Comparison of ENCODE assay signal across 8 cellular contexts in genomic region chr19:13169769-13170168, GRCh38. TPM values are rescaled to one million over a fixed set of nuclear protein-coding genes. Genes with fewer than 3 reads are reported as not detected.
DNase-seq lines count a peak whose midpoint lies in the region; ATAC-seq, FAIRE-seq and TF ChIP-seq lines count a peak whose summit lies in the region.

No MANE protein-coding gene starts in this region.

- no peaks in the 10 kb centered on the region for H3K9me3 Mint-ChIP-seq in CD4-positive, CD25-positive, alpha-beta regulatory T cell
- H3K9me3 Mint-ChIP-seq in naive thymus-derived CD8-positive, alpha-beta T cell, result no peaks in the 10 kb centered on the region

- no peak overlapping the region for H3K4me3 ChIP-seq in CD4-positive, CD25-positive, alpha-beta regulatory T cell (ENCODE audit: low read depth, low read length)
- no peak overlapping the region for H3K4me3 ChIP-seq in bronchial epithelial cell (ENCODE audit: low read depth, low read length)

- peaks cover 94% of the 10 kb centered on the region for H3K4me1 ChIP-seq in CD4-positive, CD25-positive, alpha-beta regulatory T cell (ENCODE audit: control insufficient read depth, insufficient read depth, low read length, poor library complexity, severe bottlenecking)

- H3K9me3 ChIP-seq in CD4-positive, CD25-positive, alpha-beta regulatory T cell (ENCODE audit: control insufficient read depth in 2 of 2, low read length in 2 of 2), result no peaks in the 10 kb centered on the region
- no peaks in the 10 kb centered on the region for H3K9me3 ChIP-seq in KOPT-K1 (ENCODE audit: insufficient read depth, low read length, poor library complexity, severe bottlenecking)

- H3K36me3 Mint-ChIP-seq in CD4-positive, CD25-positive, alpha-beta regulatory T cell, result no peaks in the 10 kb centered on the region
- H3K36me3 Mint-ChIP-seq in naive thymus-derived CD8-positive, alpha-beta T cell, result no peaks in the 10 kb centered on the region

- TF ChIP-seq CTCF in bronchial epithelial cell (IDR thresholded peaks at IDR 0.05; ENCODE audit: insufficient read depth, low read length, severe bottlenecking), result no peak

- H3K4me1 Mint-ChIP-seq in CD4-positive, CD25-positive, alpha-beta regulatory T cell, result peaks cover 12 to 91% (median 45%) of the 10 kb centered on the region in 4 donors
- H3K4me1 Mint-ChIP-seq in naive thymus-derived CD8-positive, alpha-beta T cell, result peaks cover 28 to 93% (median 85%) of the 10 kb centered on the region in 4 donors

- peak overlapping the region; percentile 71 to 95 (median 92) for H3K4me3 Mint-ChIP-seq in CD4-positive, CD25-positive, alpha-beta regulatory T cell
- H3K4me3 Mint-ChIP-seq in naive thymus-derived CD8-positive, alpha-beta T cell, result peak overlapping the region in 9 of 10 donors; percentile 74 to 95 (median 88)

- FAIRE-seq in bronchial epithelial cell (lab: Jason Lieb, UNC), result no peak

- POLR2A ChIA-PET in naive thymus-derived CD8-positive, alpha-beta T cell (lab: Charles Lee), result interaction anchor here (0.7 to 24.2 kb wide), 6 partner anchors 8 to 45 kb away, joined by 3 to 918 read pairs (median 6); partner anchors contain the start of genes IER2 and STX10

- peak overlapping the region; percentile 91 for H3K27ac ChIP-seq in CD4-positive, CD25-positive, alpha-beta regulatory T cell (ENCODE audit: insufficient read depth, low read length, poor library complexity, severe bottlenecking)
- H3K27ac ChIP-seq in KOPT-K1 (ENCODE audit: low read depth, low read length, poor library complexity, severe bottlenecking), result peak overlapping the region; percentile 91

- H3K27me3 Mint-ChIP-seq in CD4-positive, CD25-positive, alpha-beta regulatory T cell, result no peaks in the 10 kb centered on the region
- no peaks in the 10 kb centered on the region for H3K27me3 Mint-ChIP-seq in naive thymus-derived CD8-positive, alpha-beta T cell

- H3K36me3 ChIP-seq in CD4-positive, CD25-positive, alpha-beta regulatory T cell (ENCODE audit: control insufficient read depth, insufficient read depth, low read length), result no peaks in the 10 kb centered on the region
- no peaks in the 10 kb centered on the region for H3K36me3 ChIP-seq in KOPT-K1 (ENCODE audit: insufficient read depth, low read length)
- no peaks in the 10 kb centered on the region for H3K36me3 ChIP-seq in bronchial epithelial cell (ENCODE audit: control insufficient read depth, insufficient read depth, low read length)

- DNase-seq in CD4-positive, CD25-positive, alpha-beta regulatory T cell, result no peak
- DNase-seq in bronchial epithelial cell (ENCODE audit: low read depth), result peak; percentile 91
- DNase-seq in naive thymus-derived CD8-positive, alpha-beta T cell, result no peak
- no peak for DNase-seq in D341Med (ENCODE audit: low spot score)
- no peak for DNase-seq in retina
- no peak for DNase-seq in CD1c-positive myeloid dendritic cell (ENCODE audit: extremely low spot score)

- peak overlapping the region; percentile 98 to 100 (median 98) for H3K27ac Mint-ChIP-seq in CD4-positive, CD25-positive, alpha-beta regulatory T cell
- peak overlapping the region; percentile 91 to 99 (median 99) for H3K27ac Mint-ChIP-seq in naive thymus-derived CD8-positive, alpha-beta T cell

- no peak for ATAC-seq in CD4-positive, CD25-positive, alpha-beta regulatory T cell (ENCODE audit: low read depth in 2 of 2)
- no peak for ATAC-seq in naive thymus-derived CD8-positive, alpha-beta T cell
- no peak for ATAC-seq in HG02981 (IDR thresholded peaks at IDR 0.05; ENCODE audit: unreplicated experiment)

- no peaks in the 10 kb centered on the region for H3K27me3 ChIP-seq in CD4-positive, CD25-positive, alpha-beta regulatory T cell (ENCODE audit: control insufficient read depth, insufficient read depth, low read length)
- no peaks in the 10 kb centered on the region for H3K27me3 ChIP-seq in bronchial epithelial cell (ENCODE audit: control insufficient read depth, insufficient read depth, low read length)

RNA-seq across cellular contexts. Expression of gene IER2, which starts 19.6 kb away (rescaled TPM):
- 478 TPM for total RNA-seq in CD4-positive, CD25-positive, alpha-beta regulatory T cell
- polyA plus RNA-seq in CD4-positive, CD25-positive, alpha-beta regulatory T cell, result 100 to 1,000 TPM; 144 to 234 (median 197) TPM
- 32.1 and 35.2 TPM in 2 replicates for total RNA-seq in bronchial epithelial cell
- total RNA-seq in naive thymus-derived CD8-positive, alpha-beta T cell, result 100 to 1,000 TPM; 105 to 112 TPM
- polyA plus RNA-seq in naive thymus-derived CD8-positive, alpha-beta T cell, result 100 to 1,000 TPM; 100 to 162 (median 107) TPM

RNA-seq across cellular contexts. Expression of gene STX10, which starts 19.6 kb away (rescaled TPM):
- 56.5 TPM for total RNA-seq in CD4-positive, CD25-positive, alpha-beta regulatory T cell
- polyA plus RNA-seq in CD4-positive, CD25-positive, alpha-beta regulatory T cell, result 10 to 100 TPM; 52.4 to 68.2 (median 58.9) TPM
- 68.4 and 75.3 TPM in 2 replicates for total RNA-seq in bronchial epithelial cell
- total RNA-seq in naive thymus-derived CD8-positive, alpha-beta T cell, result 10 to 100 TPM; 60.2 to 62.8 TPM
- 10 to 100 TPM; 36.1 to 56.2 (median 50.2) TPM for polyA plus RNA-seq in naive thymus-derived CD8-positive, alpha-beta T cell

RNA-seq across cellular contexts. Expression of gene NACC1, which starts 51.7 kb away (rescaled TPM):
- 25.4 TPM for total RNA-seq in CD4-positive, CD25-positive, alpha-beta regulatory T cell
- polyA plus RNA-seq in CD4-positive, CD25-positive, alpha-beta regulatory T cell, result 1 to 10 TPM in 2 of 4 donors, under 1 TPM in 2; 0.71 to 2.5 (median 1.2) TPM
- total RNA-seq in bronchial epithelial cell, result 20.3 and 46.6 TPM in 2 replicates
- total RNA-seq in naive thymus-derived CD8-positive, alpha-beta T cell, result 10 to 100 TPM; 24.5 to 25.7 TPM
- polyA plus RNA-seq in naive thymus-derived CD8-positive, alpha-beta T cell, result 1 to 10 TPM; 1.4 to 3.4 (median 1.9) TPM

RNA-seq across cellular contexts. Expression of gene TRMT1, which starts 53.2 kb away (rescaled TPM):
- total RNA-seq in CD4-positive, CD25-positive, alpha-beta regulatory T cell, result 57.6 TPM
- 10 to 100 TPM; 16.0 to 22.3 (median 19.9) TPM for polyA plus RNA-seq in CD4-positive, CD25-positive, alpha-beta regulatory T cell
- 28.0 and 40.5 TPM in 2 replicates for total RNA-seq in bronchial epithelial cell
- 100 to 1,000 TPM; 100 to 103 TPM for total RNA-seq in naive thymus-derived CD8-positive, alpha-beta T cell
- 10 to 100 TPM; 26.1 to 35.1 (median 27.2) TPM for polyA plus RNA-seq in naive thymus-derived CD8-positive, alpha-beta T cell
